ENCODE assay signal across 2 cellular contexts in the genomic region with DNA sequence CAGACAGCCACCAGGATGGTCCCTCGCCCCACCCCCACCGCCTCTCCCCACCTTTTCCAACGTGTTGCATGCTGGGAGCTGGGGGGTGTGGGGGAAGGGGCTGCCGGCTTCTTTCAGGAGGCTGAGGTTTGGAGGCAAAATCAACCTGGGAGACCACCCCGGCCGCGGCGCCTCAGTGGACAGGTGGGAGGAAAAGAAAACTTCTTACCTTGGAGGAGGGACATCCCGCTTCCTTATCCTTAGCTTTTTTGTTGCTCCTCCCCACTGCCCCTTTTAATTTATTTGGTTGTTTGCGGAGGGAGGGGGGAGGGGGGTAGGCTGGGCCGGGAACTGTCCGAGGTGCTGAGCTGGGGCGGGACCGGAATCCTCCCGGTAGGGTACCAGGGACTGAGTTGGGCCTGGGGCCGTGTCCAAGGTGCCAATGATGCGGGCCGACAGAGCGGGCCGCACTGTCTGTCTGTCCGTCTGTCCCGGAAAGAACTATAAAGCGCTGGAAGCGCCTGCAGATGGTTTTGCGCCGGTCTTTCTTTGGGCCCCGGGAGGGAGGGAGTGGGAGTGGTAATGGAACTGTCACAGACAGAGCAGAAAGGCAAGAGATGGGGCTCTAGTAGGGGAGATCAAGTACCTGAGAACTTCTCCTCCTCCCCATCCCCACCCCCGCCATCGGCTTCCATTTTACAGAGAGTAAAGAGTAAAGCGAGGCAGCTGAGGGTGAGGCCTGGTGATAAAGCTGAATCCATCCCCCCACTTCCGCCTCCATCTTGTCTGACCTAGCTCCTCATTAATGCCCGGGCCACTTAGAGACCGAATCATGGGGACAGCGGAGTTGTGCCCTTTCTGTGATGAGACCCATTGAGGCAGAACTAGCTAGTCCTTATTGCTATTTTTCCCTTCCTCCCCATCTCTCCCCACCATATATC.
A peak's percentile ranks its signal among the peaks of the same experiment; 100 is the strongest.
TF ChIP-seq lines count a peak whose summit lies in the region.

No MANE protein-coding gene starts in this region.

TF ChIP-seq in SK-N-SH, 30 proteins besides CTCF, POLR2A, EP300 and RAD21 (continued from another document):
- TF ChIP-seq, protein P1, sequence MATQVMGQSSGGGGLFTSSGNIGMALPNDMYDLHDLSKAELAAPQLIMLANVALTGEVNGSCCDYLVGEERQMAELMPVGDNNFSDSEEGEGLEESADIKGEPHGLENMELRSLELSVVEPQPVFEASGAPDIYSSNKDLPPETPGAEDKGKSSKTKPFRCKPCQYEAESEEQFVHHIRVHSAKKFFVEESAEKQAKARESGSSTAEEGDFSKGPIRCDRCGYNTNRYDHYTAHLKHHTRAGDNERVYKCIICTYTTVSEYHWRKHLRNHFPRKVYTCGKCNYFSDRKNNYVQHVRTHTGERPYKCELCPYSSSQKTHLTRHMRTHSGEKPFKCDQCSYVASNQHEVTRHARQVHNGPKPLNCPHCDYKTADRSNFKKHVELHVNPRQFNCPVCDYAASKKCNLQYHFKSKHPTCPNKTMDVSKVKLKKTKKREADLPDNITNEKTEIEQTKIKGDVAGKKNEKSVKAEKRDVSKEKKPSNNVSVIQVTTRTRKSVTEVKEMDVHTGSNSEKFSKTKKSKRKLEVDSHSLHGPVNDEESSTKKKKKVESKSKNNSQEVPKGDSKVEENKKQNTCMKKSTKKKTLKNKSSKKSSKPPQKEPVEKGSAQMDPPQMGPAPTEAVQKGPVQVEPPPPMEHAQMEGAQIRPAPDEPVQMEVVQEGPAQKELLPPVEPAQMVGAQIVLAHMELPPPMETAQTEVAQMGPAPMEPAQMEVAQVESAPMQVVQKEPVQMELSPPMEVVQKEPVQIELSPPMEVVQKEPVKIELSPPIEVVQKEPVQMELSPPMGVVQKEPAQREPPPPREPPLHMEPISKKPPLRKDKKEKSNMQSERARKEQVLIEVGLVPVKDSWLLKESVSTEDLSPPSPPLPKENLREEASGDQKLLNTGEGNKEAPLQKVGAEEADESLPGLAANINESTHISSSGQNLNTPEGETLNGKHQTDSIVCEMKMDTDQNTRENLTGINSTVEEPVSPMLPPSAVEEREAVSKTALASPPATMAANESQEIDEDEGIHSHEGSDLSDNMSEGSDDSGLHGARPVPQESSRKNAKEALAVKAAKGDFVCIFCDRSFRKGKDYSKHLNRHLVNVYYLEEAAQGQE (IDR thresholded peaks at IDR 0.05; ENCODE audit: low read depth, low read length): peak; percentile 93
- no peak for TF ChIP-seq RFX5 (IDR thresholded peaks at IDR 0.05; ENCODE audit: low read length)
- TF ChIP-seq TCF12 (IDR thresholded peaks at IDR 0.05): no peak
- peak; percentile 93 for TF ChIP-seq CHD2 (IDR thresholded peaks at IDR 0.05; ENCODE audit: low read length, partially characterized antibody)

TF ChIP-seq in SK-N-SH treated with all-trans-retinoic acid at 6 μM for 48 hours, 23 proteins besides CTCF, POLR2A, EP300 and RAD21 (continued from another document):
- TF ChIP-seq ARNTL (CRISPR knock-in tag; IDR thresholded peaks at IDR 0.05; ENCODE audit: borderline replicate concordance, low read depth) (no peak), ZFP30 (CRISPR knock-in tag; IDR thresholded peaks at IDR 0.05) (no peak), OSR1 (CRISPR knock-in tag; IDR thresholded peaks at IDR 0.05) (no peak)
